In genomic region chr17:75524269-75524970, GRCh38 we compare ENCODE assay signal across 8 cellular contexts. TPM values are rescaled to one million over a fixed set of nuclear protein-coding genes. Genes with fewer than 3 reads are reported as not detected.
A peak's percentile ranks its signal among the peaks of the same experiment; 100 is the strongest.
DNase-seq lines count a peak whose midpoint lies in the region; TF ChIP-seq lines count a peak whose summit lies in the region.

No MANE protein-coding gene starts in this region.

- H3K4me3 ChIP-seq in iPS-15b (ENCODE audit: low read depth, low read length) (peak overlapping the region; percentile 51), skeletal muscle tissue (ENCODE audit: low read length in 3 of 3) (peak overlapping the region; percentile 14 to 67 (median 62))

- H3K9ac ChIP-seq in iPS-15b (ENCODE audit: low read depth, low read length) (peak overlapping the region; percentile 62), skeletal muscle tissue (ENCODE audit: low read depth in 1 of 3, low read length in 3 of 3) (peak overlapping the region in 2 of 3 donors; percentile 32 to 54)

- DNase-seq in HFFc6 (no peak), UCSD-AML1 (lab: John Stamatoyannopoulos, UW; ENCODE audit: unreplicated experiment) (no peak), LoVo (ENCODE audit: low spot score) (no peak), COLO668 (lab: John Stamatoyannopoulos, UW; ENCODE audit: unreplicated experiment) (no peak)
- no peak for DNase-seq in activated CD4-positive, CD25-positive, alpha-beta regulatory T cell (lab: John Stamatoyannopoulos, UW)

- H3K27me3 Mint-ChIP-seq in HFFc6 (ENCODE audit: insufficient read depth) = peaks cover 7% of the 10 kb centered on the region
- no peaks in the 10 kb centered on the region for H3K27me3 Mint-ChIP-seq in activated naive CD8-positive, alpha-beta T cell

- H3K27ac Mint-ChIP-seq in HFFc6 = no peak overlapping the region
- no peak overlapping the region for H3K27ac Mint-ChIP-seq in activated naive CD8-positive, alpha-beta T cell

- H3K36me3 Mint-ChIP-seq in HFFc6 (ENCODE audit: low read depth) = peaks cover 3% of the 10 kb centered on the region; the same call in 1 of the 2 replicates
- H3K36me3 Mint-ChIP-seq in activated naive CD8-positive, alpha-beta T cell = peaks cover 2% of the 10 kb centered on the region

- peaks cover 2% of the 10 kb centered on the region for H3K4me1 ChIP-seq in iPS-15b (ENCODE audit: control insufficient read depth, insufficient read depth, low read length)
- peaks cover 8 to 13% (median 11%) of the 10 kb centered on the region in 3 donors for H3K4me1 ChIP-seq in skeletal muscle tissue (ENCODE audit: control insufficient read depth in 3 of 3, insufficient read depth in 3 of 3, low read length in 3 of 3)

- no peaks in the 10 kb centered on the region for H3K9me3 Mint-ChIP-seq in HFFc6
- no peaks in the 10 kb centered on the region for H3K9me3 Mint-ChIP-seq in activated naive CD8-positive, alpha-beta T cell (ENCODE audit: low read depth)

- no peak for TF ChIP-seq CTCF in HFFc6 (IDR thresholded peaks at IDR 0.05)

- H3K9me3 ChIP-seq in iPS-15b (ENCODE audit: control insufficient read depth, insufficient read depth, low read length) (no peaks in the 10 kb centered on the region), skeletal muscle tissue (ENCODE audit: control insufficient read depth in 3 of 3, low read length in 3 of 3) (no peaks in the 10 kb centered on the region)

- no peaks in the 10 kb centered on the region for H3K4me1 Mint-ChIP-seq in HFFc6 (ENCODE audit: low read depth)
- peaks cover 9% of the 10 kb centered on the region for H3K4me1 Mint-ChIP-seq in activated naive CD8-positive, alpha-beta T cell (ENCODE audit: low read depth)

- peaks cover 3% of the 10 kb centered on the region for H3K27me3 ChIP-seq in iPS-15b (ENCODE audit: control insufficient read depth, insufficient read depth, low read length)
- H3K27me3 ChIP-seq in skeletal muscle tissue (ENCODE audit: control insufficient read depth in 3 of 3, insufficient read depth in 3 of 3, low read length in 3 of 3) = peaks cover 0 to 7% (median 6%) of the 10 kb centered on the region in 3 donors

- H3K36me3 ChIP-seq in iPS-15b (ENCODE audit: control insufficient read depth, insufficient read depth, low read length) (peaks cover 18% of the 10 kb centered on the region), skeletal muscle tissue (ENCODE audit: control insufficient read depth in 3 of 3, insufficient read depth in 3 of 3, low read length in 3 of 3) (peaks cover 3 to 12% (median 10%) of the 10 kb centered on the region in 3 donors)

- no peak overlapping the region for H3K27ac ChIP-seq in skeletal muscle tissue (ENCODE audit: low read depth, low read length)

- H3K4me3 Mint-ChIP-seq in HFFc6 = peak overlapping the region; percentile 28; the same call in 1 of the 2 replicates
- peak overlapping the region; percentile 40 for H3K4me3 Mint-ChIP-seq in activated naive CD8-positive, alpha-beta T cell

RNA-seq across cellular contexts. Expression of gene LLGL2, which starts 1.1 kb away (rescaled TPM):
- total RNA-seq in HFFc6 (2021; fragmentation: NEBNext Ultra II Directional; extraction: Animal tissue kit (Norgen Biotek cat#: 25700)) = under 1 TPM; 0.14 to 0.55 (median 0.46) TPM
- total RNA-seq in skeletal muscle tissue = 4.7 TPM

RNA-seq across cellular contexts. Expression of gene TSEN54, which starts 8.1 kb away (rescaled TPM):
- total RNA-seq in HFFc6 (2021; fragmentation: NEBNext Ultra II Directional; extraction: Animal tissue kit (Norgen Biotek cat#: 25700)) = 10 to 100 TPM in 2 of 6 experiments, 1 to 10 TPM in 4; 8.7 to 11.1 (median 9.4) TPM
- 15.7 TPM for total RNA-seq in skeletal muscle tissue

RNA-seq across cellular contexts. Expression of gene CASKIN2, which starts 9.1 kb away (rescaled TPM):
- total RNA-seq in HFFc6 (2021; fragmentation: NEBNext Ultra II Directional; extraction: Animal tissue kit (Norgen Biotek cat#: 25700)) = 10 to 100 TPM; 17.5 to 25.3 (median 21.5) TPM
- 8.9 TPM for total RNA-seq in skeletal muscle tissue
